Comparison of ENCODE assay signal across 13 cellular contexts in the genomic region with DNA sequence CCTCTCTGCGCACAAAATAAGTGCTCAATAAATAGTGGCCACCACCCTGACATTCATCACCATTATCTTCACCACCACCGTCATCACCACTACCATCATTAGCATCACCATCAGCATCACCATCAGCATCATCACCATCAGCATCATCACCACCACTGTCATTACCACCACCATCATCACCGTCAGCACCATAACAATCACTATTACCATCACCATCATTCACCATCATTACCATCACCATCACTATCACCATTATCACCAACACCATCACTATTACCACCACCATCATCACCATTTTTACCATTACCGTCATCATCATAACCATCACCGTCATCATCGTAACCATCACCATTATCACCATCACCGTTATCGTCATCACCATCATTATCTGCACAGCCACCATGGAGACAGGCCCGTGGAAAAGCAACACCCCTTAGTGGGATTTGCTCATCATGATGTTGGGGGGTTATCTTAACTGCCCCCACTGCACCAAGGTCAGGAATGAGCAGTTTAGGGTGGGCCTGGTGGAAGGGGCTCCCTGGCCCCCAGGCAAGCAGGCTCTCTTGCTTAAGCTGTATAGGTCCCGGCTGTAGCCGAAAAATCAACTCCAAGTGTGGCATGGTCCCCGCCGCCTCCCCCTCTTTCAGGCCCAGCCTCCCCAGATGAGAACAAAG. TPM values are rescaled to one million over a fixed set of nuclear protein-coding genes. Genes with fewer than 3 reads are reported as not detected.
DNase-seq lines count a peak whose midpoint lies in the region; ATAC-seq and TF ChIP-seq lines count a peak whose summit lies in the region.
"Had no signal": no experiment of that assay in that cellular context is flagged by ENCODE, and none has a peak within 500 bp of the region (broad histone marks: within the 10 kb centered on the region; RNA-seq: fewer than 3 reads in every experiment).

No MANE protein-coding gene starts in this region.

- TF ChIP-seq POLR2A in spleen (IDR thresholded peaks at IDR 0.05), result no peak

- H3K36me3 Mint-ChIP-seq in chondrocyte (ENCODE audit: low read depth), result peaks cover 26% of the 10 kb centered on the region

- H3K4me1 ChIP-seq in ES-I3 (ENCODE audit: insufficient read depth, low read length) (peaks cover 53% of the 10 kb centered on the region), OCI-LY1 (ENCODE audit: insufficient read depth, low read length, severe bottlenecking) (peaks cover 97% of the 10 kb centered on the region), spleen (peaks cover 80 to 100% (median 100%) of the 10 kb centered on the region in 6 donors)

- H3K27me3 ChIP-seq in OCI-LY1 (ENCODE audit: insufficient read depth, low read length), result no peaks in the 10 kb centered on the region
- no peaks in the 10 kb centered on the region for H3K27me3 ChIP-seq in spleen (replicated peaks in 1 of 7)

- no peaks in the 10 kb centered on the region for H3K9me3 Mint-ChIP-seq in chondrocyte (ENCODE audit: low read depth)

- peak overlapping the region; percentile 27; the same call in 1 of the 2 replicates for H3K4me2 ChIP-seq in OCI-LY1 (ENCODE audit: low read length)

- H3K9me2 ChIP-seq in OCI-LY1 (ENCODE audit: low read depth, low read length), result no peaks in the 10 kb centered on the region

- no peak overlapping the region for H3K4me3 Mint-ChIP-seq in chondrocyte (ENCODE audit: unreplicated experiment)

- H4K20me1 ChIP-seq in OCI-LY1 (ENCODE audit: insufficient read depth, low read length), result no peaks in the 10 kb centered on the region

- ATAC-seq in HG02885 (IDR thresholded peaks at IDR 0.05; ENCODE audit: poor library complexity, unreplicated experiment), result no peak

- H3K4me1 Mint-ChIP-seq in chondrocyte (ENCODE audit: low read depth), result peaks cover 40% of the 10 kb centered on the region

- H3K4me3 ChIP-seq in OCI-LY1 (ENCODE audit: low read depth, low read length, poor library complexity, severe bottlenecking) (no peak overlapping the region), spleen (peak overlapping the region in 1 of 8 donors; percentile 64)

- DNase-seq in chondrocyte (ENCODE audit: low spot score) (no peak), spleen (no peak), retina (no peak), nucleus accumbens (lab: John Stamatoyannopoulos, UW) (no peak), COLO668 (lab: John Stamatoyannopoulos, UW; ENCODE audit: unreplicated experiment) (no peak)
- DNase-seq: erythroblast, IMR-90 had no signal

- H3K9ac ChIP-seq in ES-I3 (ENCODE audit: low read depth, low read length), result peak overlapping the region; percentile 39
- peak overlapping the region; percentile 49 for H3K9ac ChIP-seq in OCI-LY1 (ENCODE audit: low read length)

- peak overlapping the region; percentile 99 for H3K27ac ChIP-seq in OCI-LY1 (ENCODE audit: low read depth, low read length, poor library complexity, severe bottlenecking)
- peak overlapping the region; percentile 39 to 99 (median 94) for H3K27ac ChIP-seq in spleen

- H2AFZ ChIP-seq in OCI-LY1 (ENCODE audit: low read length), result no peak overlapping the region

- H3K36me3 ChIP-seq in ES-I3 (ENCODE audit: insufficient read depth, low read length), result peaks cover 7% of the 10 kb centered on the region; the same call in 1 of the 2 replicates
- H3K36me3 ChIP-seq in OCI-LY1 (ENCODE audit: insufficient read depth, low read length), result peaks cover 58% of the 10 kb centered on the region
- peaks cover 0 to 100% (median 49%) of the 10 kb centered on the region in 6 donors for H3K36me3 ChIP-seq in spleen

- H3K27ac Mint-ChIP-seq in chondrocyte (ENCODE audit: unreplicated experiment), result peak overlapping the region; percentile 56

- no peaks in the 10 kb centered on the region for H3K79me2 ChIP-seq in OCI-LY1 (ENCODE audit: insufficient read depth, low read length)

- WGBS in spleen, 5 donors, result 89 to 95% (median 91%) methylated on average over 13 of the region's 13 CpGs

- no peaks in the 10 kb centered on the region for H3K9me3 ChIP-seq in ES-I3 (ENCODE audit: control insufficient read depth, insufficient read depth, low read length)
- H3K9me3 ChIP-seq in OCI-LY1 (ENCODE audit: low read length), result no peaks in the 10 kb centered on the region
- H3K9me3 ChIP-seq in spleen, result no peaks in the 10 kb centered on the region

- H3F3A ChIP-seq in OCI-LY1 (ENCODE audit: insufficient read depth, low read length), result peaks cover 4% of the 10 kb centered on the region

- intact Hi-C loops in spleen (cut with DNase I; ENCODE audit: low total_unique reads), result no loop called here

- TF ChIP-seq CTCF in OCI-LY1 (IDR thresholded peaks at IDR 0.05; ENCODE audit: low read length) (no peak), chondrocyte (IDR thresholded peaks at IDR 0.05) (no peak), spleen (IDR thresholded peaks at IDR 0.05 in 8 of 11, conservative IDR thresholded peaks at IDR 0.05 in 3 of 11) (no peak)

- no peaks in the 10 kb centered on the region for H3K27me3 Mint-ChIP-seq in chondrocyte (ENCODE audit: low read depth)

RNA-seq across cellular contexts. Expression of gene AKNA, which starts 18.1 kb away (rescaled TPM):
- 19.1 to 43.1 TPM (median 43.0 TPM) in 3 replicates for total RNA-seq in chondrocyte
- 100 to 1,000 TPM; 198 to 324 (median 238) TPM for total RNA-seq in spleen
- polyA plus RNA-seq in spleen, result 100 to 1,000 TPM in 2 of 3 donors, 10 to 100 TPM in 1; 92.9 to 129 (median 124) TPM

RNA-seq across cellular contexts. Expression of gene ORM2, which starts 40.0 kb away (rescaled TPM):
- total RNA-seq in chondrocyte (not detected in 3 replicates), spleen (under 1 TPM in 2 of 7 donors, not detected in 5; 0.57 to 0.93 TPM)
- under 1 TPM in 2 of 3 donors, not detected in 1; 0.13 to 0.18 TPM for polyA plus RNA-seq in spleen
- total RNA-seq: aorta, Daoy, IMR-90, myocyte had no signal
- polyA plus RNA-seq: aorta, IMR-90 had no signal

RNA-seq across cellular contexts. Expression of gene ORM1, which starts 46.8 kb away (rescaled TPM):
- total RNA-seq in chondrocyte, result not detected in 3 replicates
- total RNA-seq in spleen, result 10 to 100 TPM in 2 of 7 donors, 1 to 10 TPM in 4, under 1 TPM in 1; 0.95 to 13.6 (median 6.2) TPM
- polyA plus RNA-seq in spleen, result 1 to 10 TPM in 2 of 3 donors, under 1 TPM in 1; 0.99 to 2.0 (median 1.7) TPM
- total RNA-seq: Daoy, myocyte had no signal
- polyA plus RNA-seq: IMR-90 had no signal
